In the genomic region with DNA sequence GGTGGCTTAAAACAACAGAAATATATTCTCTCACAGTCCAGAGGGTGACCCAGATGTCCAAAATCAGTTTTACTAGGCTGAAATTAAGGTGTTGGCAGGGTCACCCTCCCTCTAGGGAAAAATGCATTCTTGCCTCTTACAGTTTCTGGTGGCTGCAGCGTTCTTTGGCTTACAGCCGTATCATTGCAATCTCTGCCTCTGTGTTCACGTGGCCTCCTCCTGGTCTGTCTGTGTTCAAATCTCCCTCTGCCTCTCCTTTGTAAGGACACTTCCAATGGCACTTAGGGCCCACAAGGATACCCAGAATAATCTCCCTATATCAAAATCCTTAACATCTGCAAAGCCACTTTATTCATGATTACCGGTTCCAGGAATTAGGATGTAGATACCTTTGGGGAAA, we compare ENCODE assay signal across 37 cellular contexts.
"Had no signal": no experiment of that assay in that cellular context is flagged by ENCODE, and none has a peak within 500 bp of the region (broad histone marks: within the 10 kb centered on the region; RNA-seq: fewer than 3 reads in every experiment).

No MANE protein-coding gene starts in this region.

- H3K27me3 ChIP-seq: adrenal gland, ascending aorta, breast epithelium, cardiac muscle cell, colonic mucosa had no signal

- H3K27ac ChIP-seq: adrenal gland, ascending aorta, breast epithelium, cardiac muscle cell, colonic mucosa, WERI-Rb-1 had no signal

- H3K4me3 ChIP-seq: adrenal gland, ascending aorta, breast epithelium, cardiac muscle cell, colonic mucosa had no signal

- H3K4me1 ChIP-seq: ascending aorta, breast epithelium, colonic mucosa had no signal

- H3K4me3 Mint-ChIP-seq: activated CD4-positive, alpha-beta memory T cell treated with anti-CD3 and anti-CD28 coated beads for 36 hours; activated CD4-positive, alpha-beta T cell treated with anti-CD3 and anti-CD28 coated beads for 36 hours; activated CD4-positive, alpha-beta T cell treated with anti-CD3 and anti-CD28 coated beads, Interleukin-2, amount 10 ng/mL, durations not matched to agents 24 days and 14 days; activated CD8-positive, alpha-beta memory T cell treated with anti-CD3 and anti-CD28 coated beads, Interleukin-2, amount 10 ng/mL, durations not matched to agents 7 days and 5 days; activated CD8-positive, alpha-beta T cell treated with anti-CD3 and anti-CD28 coated beads, Interleukin-2, amount 10 ng/mL, durations not matched to agents 7 days and 5 days; activated naive CD4-positive, alpha-beta T cell treated with anti-CD3 and anti-CD28 coated beads for 36 hours; activated naive CD4-positive, alpha-beta T cell treated with anti-CD3 and anti-CD28 coated beads, Interleukin-2, amount 50 U/mL, for 24 hours; activated naive CD8-positive, alpha-beta T cell treated with anti-CD3 and anti-CD28 coated beads for 36 hours; activated naive CD8-positive, alpha-beta T cell treated with anti-CD3 and anti-CD28 coated beads, Interleukin-2, amount 50 U/mL, for 24 hours; activated T-helper 1 cell treated with anti-CD3 and anti-CD28 coated beads, Interleukin-12 subunit alpha, Interleukin-12 subunit beta, Interleukin-2, Interleukin-4 antibody, amounts not matched to agents 30 ng/mL and 10 ng/mL and 1 ng/mL, durations not matched to agents 14 hours and 24 hours and 36 hours; brain; T-helper 17 cell; T-helper 2 cell treated with Interferon-gamma antibody and Interleukin-4, amounts not matched to agents 5 μg/mL and 100 μg/mL, for 36 hours had no signal

- H3K36me3 Mint-ChIP-seq: activated CD4-positive, alpha-beta memory T cell treated with anti-CD3 and anti-CD28 coated beads for 36 hours; activated CD8-positive, alpha-beta memory T cell treated with anti-CD3 and anti-CD28 coated beads, Interleukin-2, amount 10 ng/mL, durations not matched to agents 7 days and 5 days; activated naive CD4-positive, alpha-beta T cell treated with anti-CD3 and anti-CD28 coated beads, Interleukin-2, amount 50 U/mL, for 24 hours; activated naive CD8-positive, alpha-beta T cell treated with anti-CD3 and anti-CD28 coated beads for 36 hours; brain had no signal

- H3K9me3 Mint-ChIP-seq: activated CD4-positive, alpha-beta memory T cell treated with anti-CD3 and anti-CD28 coated beads for 36 hours; activated CD4-positive, alpha-beta T cell treated with anti-CD3 and anti-CD28 coated beads, Interleukin-2, amount 10 ng/mL, durations not matched to agents 24 days and 14 days; activated naive CD4-positive, alpha-beta T cell treated with anti-CD3 and anti-CD28 coated beads for 36 hours; activated naive CD4-positive, alpha-beta T cell treated with anti-CD3 and anti-CD28 coated beads, Interleukin-2, amount 50 U/mL, for 24 hours; activated naive CD8-positive, alpha-beta T cell treated with anti-CD3 and anti-CD28 coated beads for 36 hours; activated T-helper 1 cell treated with anti-CD3 and anti-CD28 coated beads, Interleukin-12 subunit alpha, Interleukin-12 subunit beta, Interleukin-2, Interleukin-4 antibody, amounts not matched to agents 30 ng/mL and 10 ng/mL and 1 ng/mL, durations not matched to agents 14 hours and 24 hours and 36 hours; activated T-helper 2 cell treated with anti-CD3 and anti-CD28 coated beads, Interferon-gamma antibody, Interleukin-2, Interleukin-4, amounts not matched to agents 10 μg/mL and 5 μg/mL and 100 μg/mL, durations not matched to agents 14 hours and 24 hours and 36 hours; T-helper 2 cell treated with Interferon-gamma antibody and Interleukin-4, amounts not matched to agents 5 μg/mL and 100 μg/mL, for 36 hours had no signal

- FAIRE-seq: endometrium, frontal cortex had no signal

- H3K9me3 ChIP-seq: adrenal gland, ascending aorta, breast epithelium, colonic mucosa had no signal

- DNase-seq: activated CD4-positive, alpha-beta memory T cell treated with anti-CD3 and anti-CD28 coated beads for 36 hours; activated CD4-positive, alpha-beta T cell treated with anti-CD3 and anti-CD28 coated beads for 36 hours; activated CD4-positive, alpha-beta T cell treated with anti-CD3 and anti-CD28 coated beads, Interleukin-2, amount 10 ng/mL, durations not matched to agents 24 days and 14 days; activated CD4-positive, CD25-positive, alpha-beta regulatory T cell; activated CD4-positive, CD25-positive, alpha-beta regulatory T cell treated with anti-CD3 and anti-CD28 coated beads, Interleukin-2, amount 50 U/mL, for 72 hours; activated CD8-positive, alpha-beta memory T cell treated with anti-CD3 and anti-CD28 coated beads, Interleukin-2, amount 10 ng/mL, durations not matched to agents 7 days and 5 days; activated CD8-positive, alpha-beta memory T cell treated with anti-CD3 and anti-CD28 coated beads, Interleukin-2, amount 50 U/mL, for 4 hours; activated CD8-positive, alpha-beta T cell treated with anti-CD3 and anti-CD28 coated beads, Interleukin-2, amount 10 ng/mL, durations not matched to agents 7 days and 5 days; activated effector memory CD4-positive, alpha-beta T cell treated with anti-CD3 and anti-CD28 coated beads, Interleukin-2, amount 50 U/mL, for 16 hours; activated naive CD4-positive, alpha-beta T cell treated with anti-CD3 and anti-CD28 coated beads for 36 hours; activated naive CD8-positive, alpha-beta T cell treated with anti-CD3 and anti-CD28 coated beads for 36 hours; activated naive CD8-positive, alpha-beta T cell treated with anti-CD3 and anti-CD28 coated beads, Interleukin-2, amount 50 U/mL, for 24 hours; activated T-cell treated with anti-CD3 and anti-CD28 coated beads, Interleukin-2, amount 50 U/mL, for 1 hour; activated T-cell treated with anti-CD3 and anti-CD28 coated beads, Interleukin-2, amount 50 U/mL, for 48 hours; adrenal gland; amygdala; central memory CD4-positive, alpha-beta T cell; cerebellar nuclear complex; colonic mucosa; effector CD8-positive, alpha-beta T cell; foreskin fibroblast; head of caudate nucleus; T-helper 1 cell; T-helper 17 cell; T1000; WERI-Rb-1 had no signal

- H3K36me3 ChIP-seq: adrenal gland, ascending aorta, breast epithelium, cardiac muscle cell, colonic mucosa, WERI-Rb-1 had no signal

- ATAC-seq: activated CD8-positive, alpha-beta memory T cell treated with anti-CD3 and anti-CD28 coated beads, Interleukin-2, amount 10 ng/mL, durations not matched to agents 7 days and 5 days; activated CD8-positive, alpha-beta T cell treated with anti-CD3 and anti-CD28 coated beads, Interleukin-2, amount 10 ng/mL, durations not matched to agents 7 days and 5 days; esophagus mucosa; T-helper 17 cell had no signal

- H3K4me1 Mint-ChIP-seq: activated CD4-positive, alpha-beta T cell treated with anti-CD3 and anti-CD28 coated beads for 36 hours; activated CD4-positive, alpha-beta T cell treated with anti-CD3 and anti-CD28 coated beads, Interleukin-2, amount 10 ng/mL, durations not matched to agents 24 days and 14 days; activated CD8-positive, alpha-beta memory T cell treated with anti-CD3 and anti-CD28 coated beads, Interleukin-2, amount 10 ng/mL, durations not matched to agents 7 days and 5 days; activated naive CD4-positive, alpha-beta T cell treated with anti-CD3 and anti-CD28 coated beads, Interleukin-2, amount 50 U/mL, for 24 hours; activated naive CD8-positive, alpha-beta T cell treated with anti-CD3 and anti-CD28 coated beads for 36 hours; activated naive CD8-positive, alpha-beta T cell treated with anti-CD3 and anti-CD28 coated beads, Interleukin-2, amount 50 U/mL, for 24 hours; T-helper 17 cell had no signal

- H3K27ac Mint-ChIP-seq: activated CD4-positive, alpha-beta memory T cell treated with anti-CD3 and anti-CD28 coated beads for 36 hours; activated CD4-positive, alpha-beta T cell treated with anti-CD3 and anti-CD28 coated beads for 36 hours; activated CD4-positive, alpha-beta T cell treated with anti-CD3 and anti-CD28 coated beads, Interleukin-2, amount 10 ng/mL, durations not matched to agents 24 days and 14 days; activated CD8-positive, alpha-beta memory T cell treated with anti-CD3 and anti-CD28 coated beads, Interleukin-2, amount 10 ng/mL, durations not matched to agents 7 days and 5 days; activated CD8-positive, alpha-beta T cell treated with anti-CD3 and anti-CD28 coated beads, Interleukin-2, amount 10 ng/mL, durations not matched to agents 7 days and 5 days; activated naive CD4-positive, alpha-beta T cell treated with anti-CD3 and anti-CD28 coated beads for 36 hours; activated naive CD4-positive, alpha-beta T cell treated with anti-CD3 and anti-CD28 coated beads, Interleukin-2, amount 50 U/mL, for 24 hours; activated naive CD8-positive, alpha-beta T cell treated with anti-CD3 and anti-CD28 coated beads for 36 hours; activated naive CD8-positive, alpha-beta T cell treated with anti-CD3 and anti-CD28 coated beads, Interleukin-2, amount 50 U/mL, for 24 hours; activated T-helper 1 cell treated with anti-CD3 and anti-CD28 coated beads, Interleukin-12 subunit alpha, Interleukin-12 subunit beta, Interleukin-2, Interleukin-4 antibody, amounts not matched to agents 30 ng/mL and 10 ng/mL and 1 ng/mL, durations not matched to agents 14 hours and 24 hours and 36 hours; activated T-helper 2 cell treated with anti-CD3 and anti-CD28 coated beads, Interferon-gamma antibody, Interleukin-2, Interleukin-4, amounts not matched to agents 10 μg/mL and 5 μg/mL and 100 μg/mL, durations not matched to agents 14 hours and 24 hours and 36 hours; T-helper 17 cell; T-helper 2 cell treated with Interferon-gamma antibody and Interleukin-4, amounts not matched to agents 5 μg/mL and 100 μg/mL, for 36 hours had no signal
